In genomic region chr15:39935241-39935640, GRCh38 we compare ENCODE assay signal across 1 cellular context.
TF ChIP-seq lines count a peak whose summit lies in the region.

No MANE protein-coding gene starts in this region.

TF ChIP-seq in K562, 482 proteins besides CTCF, POLR2A, EP300 and RAD21:
- no peak for TF ChIP-seq PBX2 (CRISPR knock-in tag; IDR thresholded peaks at IDR 0.05; ENCODE audit: low read depth)
- TF ChIP-seq PBX2 (tag; conservative IDR thresholded peaks at IDR 0.05; ENCODE audit: low read depth), result no peak
- TF ChIP-seq TAF7 (tag; IDR thresholded peaks at IDR 0.05), result no peak
- no peak for TF ChIP-seq ZBTB1 (CRISPR knock-in tag; IDR thresholded peaks at IDR 0.05; ENCODE audit: borderline replicate concordance, low read depth)
- no peak for TF ChIP-seq ZBTB17 (CRISPR knock-in tag; IDR thresholded peaks at IDR 0.05)
- TF ChIP-seq ZNF197 (CRISPR knock-in tag; IDR thresholded peaks at IDR 0.05; ENCODE audit: low read depth), result no peak
- no peak for TF ChIP-seq OTX1 (CRISPR knock-in tag; IDR thresholded peaks at IDR 0.05)
- no peak for TF ChIP-seq TEAD2 (tag; IDR thresholded peaks at IDR 0.05)
- TF ChIP-seq ATF1 (CRISPR knock-in tag; IDR thresholded peaks at IDR 0.05), result no peak
- no peak for TF ChIP-seq ATF1 (tag; IDR thresholded peaks at IDR 0.05)
- no peak for TF ChIP-seq USF2 (CRISPR knock-in tag; IDR thresholded peaks at IDR 0.05)
- no peak for TF ChIP-seq BRF2 (IDR thresholded peaks at IDR 0.05; ENCODE audit: borderline replicate concordance, insufficient read depth, insufficient read length)
- TF ChIP-seq RNF2 (IDR thresholded peaks at IDR 0.05), result no peak
- no peak for TF ChIP-seq ZBTB7A (IDR thresholded peaks at IDR 0.05; ENCODE audit: borderline replicate concordance, control insufficient read depth, low read depth, low read length)
- TF ChIP-seq JUND (IDR thresholded peaks at IDR 0.05; ENCODE audit: borderline replicate concordance, low read depth, low read length), result no peak
- TF ChIP-seq JUND (tag; IDR thresholded peaks at IDR 0.05; ENCODE audit: borderline replicate concordance, low read depth, low read length), result no peak
- TF ChIP-seq ZNF3 (CRISPR knock-in tag; IDR thresholded peaks at IDR 0.05), result no peak
- no peak for TF ChIP-seq AFF1 (IDR thresholded peaks at IDR 0.05; ENCODE audit: low read depth in 1 of 2, partially characterized antibody in 2 of 2)
- TF ChIP-seq PREB (CRISPR knock-in tag; IDR thresholded peaks at IDR 0.05), result no peak
- TF ChIP-seq MXD1 (CRISPR knock-in tag; IDR thresholded peaks at IDR 0.05; ENCODE audit: borderline replicate concordance, poor library complexity, severe bottlenecking), result no peak
